Comparison of ENCODE assay signal across 9 cellular contexts in the genomic region with DNA sequence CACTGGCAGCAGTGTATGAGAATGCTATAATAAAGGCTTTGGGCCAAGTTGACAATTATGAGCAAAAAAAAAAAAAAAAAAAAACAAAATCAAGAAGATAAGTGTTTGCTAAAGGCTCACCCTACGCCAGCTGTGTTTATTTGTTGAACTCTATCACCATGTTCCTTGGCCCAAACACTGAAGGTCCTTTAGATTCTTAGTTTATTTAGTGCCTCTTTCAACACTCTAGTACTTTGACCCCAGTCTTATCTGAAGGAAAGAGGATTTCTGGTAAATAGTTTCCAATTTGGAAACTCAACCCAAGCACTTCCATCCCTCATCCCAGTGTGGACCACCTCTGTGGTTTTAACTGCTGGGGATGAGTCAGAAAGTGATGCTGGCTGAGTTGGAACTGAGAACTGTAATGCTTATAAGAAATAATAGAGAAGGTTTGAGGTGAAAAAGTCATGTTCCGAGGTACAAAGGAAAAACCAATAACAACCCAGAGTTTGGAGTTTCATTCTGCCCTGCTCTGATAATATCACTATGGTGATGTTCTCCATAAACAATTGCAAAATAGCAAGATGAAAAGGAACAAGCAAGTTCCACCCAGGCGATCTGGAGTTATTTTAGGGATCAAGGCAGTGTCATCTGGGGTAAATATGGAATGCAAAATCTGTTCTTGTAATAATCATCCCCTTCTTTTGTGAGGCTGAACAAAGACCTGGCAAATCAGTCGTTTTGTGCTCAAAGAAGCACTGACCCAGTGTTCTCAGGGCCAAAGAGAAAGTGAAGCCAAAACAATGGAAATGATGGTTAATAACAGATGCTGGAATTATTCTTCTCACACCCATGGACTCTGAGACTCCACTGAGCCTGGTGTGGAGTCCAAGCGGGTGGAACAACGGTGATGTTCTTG. TPM values are rescaled to one million over a fixed set of nuclear protein-coding genes. Genes with fewer than 3 reads are reported as not detected.
DNase-seq lines count a peak whose midpoint lies in the region; ATAC-seq and TF ChIP-seq lines count a peak whose summit lies in the region.
"Had no signal": no experiment of that assay in that cellular context is flagged by ENCODE, and none has a peak within 500 bp of the region (broad histone marks: within the 10 kb centered on the region; RNA-seq: fewer than 3 reads in every experiment).

No MANE protein-coding gene starts in this region.

- H2AFZ ChIP-seq in OCI-LY7 (ENCODE audit: low read length), result peak overlapping the region; percentile 77

- no peaks in the 10 kb centered on the region for H3K36me3 ChIP-seq in OCI-LY7 (ENCODE audit: insufficient read depth, low read length)
- no peaks in the 10 kb centered on the region for H3K36me3 ChIP-seq in rectal smooth muscle tissue (ENCODE audit: control insufficient read depth, insufficient read depth, low read length)

- no peaks in the 10 kb centered on the region for H3K9me3 ChIP-seq in OCI-LY7 (ENCODE audit: low read length)

- CTCF ChIA-PET in OCI-LY7 (lab: Charles Lee; ENCODE audit: unreplicated experiment), result interaction anchor here (0.6 kb wide), 1 partner anchor 98 kb away, joined by 3 read pairs; no protein-coding TSS in a partner anchor

- POLR2A ChIA-PET in OCI-LY7 (lab: Charles Lee), result interaction anchor here (0.5 kb wide), 1 partner anchor 31 kb away, joined by 3 read pairs; no protein-coding TSS in a partner anchor

- H3K27ac ChIP-seq in OCI-LY7 (ENCODE audit: low read depth, low read length, poor library complexity, severe bottlenecking) (peak overlapping the region; percentile 45), rectal smooth muscle tissue (ENCODE audit: low read depth, low read length) (peak overlapping the region; percentile 63)

- no peak overlapping the region for H3K9ac ChIP-seq in rectal smooth muscle tissue (ENCODE audit: low read length)

- no peaks in the 10 kb centered on the region for H3K27me3 ChIP-seq in rectal smooth muscle tissue (ENCODE audit: control insufficient read depth, insufficient read depth, low read length)

- no peaks in the 10 kb centered on the region for H3K9me2 ChIP-seq in OCI-LY7 (ENCODE audit: insufficient read depth, low read length)

- no peak for ATAC-seq in GM18505 (IDR thresholded peaks at IDR 0.05; ENCODE audit: unreplicated experiment)
- ATAC-seq: activated CD4-positive, CD25-positive, alpha-beta regulatory T cell treated with anti-CD3 and anti-CD28 coated beads, Interleukin-2, amount 50 U/mL, for 24 hours had no signal

- TF ChIP-seq CTCF in OCI-LY7 (conservative IDR thresholded peaks at IDR 0.05; ENCODE audit: low read length) (no peak), fibroblast of the aortic adventitia (IDR thresholded peaks at IDR 0.05; ENCODE audit: insufficient read depth, low read length) (no peak)

- H3K4me1 ChIP-seq in OCI-LY7 (ENCODE audit: insufficient read depth, low read length, poor library complexity, severe bottlenecking) (peaks cover 23% of the 10 kb centered on the region), rectal smooth muscle tissue (ENCODE audit: control insufficient read depth, insufficient read depth, low read length) (peaks cover 3% of the 10 kb centered on the region)

- H4K20me1 ChIP-seq in OCI-LY7 (ENCODE audit: insufficient read depth, low read length), result no peaks in the 10 kb centered on the region

- TF ChIP-seq POLR2A in GM18505 (IDR thresholded peaks at IDR 0.05; ENCODE audit: borderline replicate concordance, extremely low read depth, insufficient read depth, insufficient read length), result no peak

- BruUV-seq in OCI-LY7 (replicated peaks; lab: Mats Ljungman, UMichigan), result no TSS peak

- H3K79me2 ChIP-seq in OCI-LY7 (ENCODE audit: insufficient read depth, low read depth, low read length), result no peaks in the 10 kb centered on the region

- H3K4me2 ChIP-seq in OCI-LY7 (ENCODE audit: low read length), result peak overlapping the region; percentile 62

- intact Hi-C loops in OCI-LY7 (cut with micrococcal nuclease; ENCODE audit: unreplicated experiment), result no loop called here

- H3K4me3 ChIP-seq in OCI-LY7 (ENCODE audit: low read depth, low read length, poor library complexity, severe bottlenecking) (peak overlapping the region; percentile 42), fibroblast of the aortic adventitia (ENCODE audit: low read depth, low read length) (peak overlapping the region; percentile 47), rectal smooth muscle tissue (ENCODE audit: low read length) (no peak overlapping the region)

- DNase-seq in CD1c-positive myeloid dendritic cell (ENCODE audit: extremely low spot score), result peak; percentile 82
- DNase-seq in OCI-LY7 (ENCODE audit: low spot score), result no peak
- DNase-seq in fibroblast of the aortic adventitia (ENCODE audit: low read depth), result peak; percentile 98
- no peak for DNase-seq in T-helper 9 cell
- no peak for DNase-seq in NCI-H748 treated with DMSO at 0.1 percent for 48 hours (lab: John Stamatoyannopoulos, UW)
- no peak for DNase-seq in medulla oblongata (ENCODE audit: extremely low spot score)

RNA-seq across cellular contexts. Expression of a gene that starts 19.7 kb away (rescaled TPM):
- 56.1 and 61.3 TPM in 2 replicates for total RNA-seq in OCI-LY7 (2014; rRNA removed; shearing (Covaris generic))
- total RNA-seq in OCI-LY7 (2022), result 187 and 190 TPM in 2 replicates
- total RNA-seq in fibroblast of the aortic adventitia (ENCODE audit: low replicate concordance), result 96.6 and 232 TPM in 2 replicates

Comparison
In these comparisons a context has a peak if more than half of its experiments do, and no peak if none do; other contexts are left out.
1. DNase-seq: peak in CD1c-positive myeloid dendritic cell (single experiment) and fibroblast of the aortic adventitia (single experiment); none in OCI-LY7 (single experiment), T-helper 9 cell (single experiment), NCI-H748 treated with DMSO at 0.1 percent for 48 hours (single experiment) and medulla oblongata (single experiment).